Comparison of ENCODE assay signal across 7 cellular contexts in the genomic region with DNA sequence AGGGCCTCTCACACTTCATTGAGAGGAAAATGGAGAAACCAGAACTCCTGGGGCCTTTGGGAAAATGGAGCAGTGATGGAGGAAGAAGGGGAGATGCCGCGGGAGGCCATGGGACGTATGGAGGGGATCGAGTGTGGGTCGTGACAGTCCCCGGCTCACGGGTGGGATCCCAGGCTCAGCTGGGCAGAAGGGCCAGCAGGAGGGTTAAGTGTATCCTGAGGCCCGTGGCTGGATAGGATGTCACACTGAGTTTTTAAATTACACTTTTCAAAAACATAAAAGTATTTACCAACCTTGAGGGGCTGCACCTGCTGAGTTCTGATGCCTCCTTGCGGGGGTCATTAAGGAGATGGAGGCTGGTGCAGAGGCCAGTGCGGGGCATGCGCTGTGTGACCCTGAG. TPM values are rescaled to one million over a fixed set of nuclear protein-coding genes. Genes with fewer than 3 reads are reported as not detected.
"Had no signal": no experiment of that assay in that cellular context is flagged by ENCODE, and none has a peak within 500 bp of the region (broad histone marks: within the 10 kb centered on the region; RNA-seq: fewer than 3 reads in every experiment).

No MANE protein-coding gene starts in this region.

- DNase-seq: GM23248, GOT3, H9, HCEC 1CT had no signal

- H3K27ac ChIP-seq: GM23248, HL-60 had no signal

- H3K4me3 Mint-ChIP-seq: H9, IgD-negative memory B cell had no signal

- H3K9ac ChIP-seq: GM23248 had no signal

- H3K4me3 ChIP-seq: GM23248 had no signal

- ATAC-seq: HepG2 had no signal

- H2AFZ ChIP-seq: GM23248 had no signal

- H3K36me3 Mint-ChIP-seq: IgD-negative memory B cell had no signal

- H3K27ac Mint-ChIP-seq: H9, IgD-negative memory B cell had no signal

RNA-seq across cellular contexts. Expression of a gene that starts 41.8 kb away (rescaled TPM):
- total RNA-seq: GM23248 had no signal
- polyA plus RNA-seq: GM23248 had no signal
